8 cellular contexts compared by ENCODE assay signal in the genomic region with DNA sequence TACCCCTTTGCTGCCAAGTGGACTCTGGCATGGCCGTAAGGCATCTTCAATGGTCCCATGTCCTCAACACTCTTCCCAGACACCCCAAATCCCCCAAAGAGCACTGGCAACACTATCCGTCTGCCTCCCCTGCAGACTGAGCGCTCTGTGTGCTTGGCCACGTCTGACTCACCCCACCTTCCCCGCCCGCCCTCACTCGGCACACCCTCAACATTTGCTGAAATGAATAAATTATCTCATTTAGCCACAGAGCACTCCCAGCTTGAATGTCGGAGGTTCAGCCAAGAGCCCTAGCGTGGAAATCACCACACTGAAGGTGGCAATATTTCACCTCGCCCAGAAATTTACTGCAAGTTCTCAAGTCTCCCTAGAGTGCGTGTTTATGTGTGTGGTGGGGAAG. TPM values are rescaled to one million over a fixed set of nuclear protein-coding genes. Genes with fewer than 3 reads are reported as not detected.
DNase-seq lines count a peak whose midpoint lies in the region; ATAC-seq lines count a peak whose summit lies in the region.

No MANE protein-coding gene starts in this region.

- ATAC-seq in Right ventricle myocardium inferior, result peak; percentile 65
- ATAC-seq in activated T-cell treated with anti-CD3 and anti-CD28 coated beads, Interleukin-2, amount 50 U/mL, for 72 hours (replicated peaks in 1 of 2), result peak; percentile 83 to 95
- ATAC-seq in HG02571 (IDR thresholded peaks at IDR 0.05; ENCODE audit: unreplicated experiment), result no peak
- ATAC-seq in HG03342 (IDR thresholded peaks at IDR 0.05; ENCODE audit: unreplicated experiment), result no peak

- peaks cover 27% of the 10 kb centered on the region for H3K4me1 Mint-ChIP-seq in activated T-cell treated with anti-CD3 and anti-CD28 coated beads, Interleukin-2, amount 50 U/mL, for 72 hours (ENCODE audit: low read depth)
- H3K4me1 Mint-ChIP-seq in stimulated activated naive CD8-positive, alpha-beta T cell treated with anti-CD3 and anti-CD28 coated beads, Interleukin-15, Interleukin-2, amounts not matched to agents 100 ng/mL and 50 ng/mL, for 24 hours (ENCODE audit: low read depth), result peaks cover 16% of the 10 kb centered on the region
- H3K4me1 Mint-ChIP-seq in activated T-helper 2 cell treated with anti-CD3 and anti-CD28 coated beads, Interferon-gamma antibody, Interleukin-2, Interleukin-4, amounts not matched to agents 10 μg/mL and 5 μg/mL and 100 μg/mL, durations not matched to agents 14 hours and 24 hours and 36 hours (ENCODE audit: low read depth), result no peaks in the 10 kb centered on the region

- no peak overlapping the region for H3K4me3 Mint-ChIP-seq in activated T-cell treated with anti-CD3 and anti-CD28 coated beads, Interleukin-2, amount 50 U/mL, for 72 hours
- no peak overlapping the region for H3K4me3 Mint-ChIP-seq in stimulated activated naive CD8-positive, alpha-beta T cell treated with anti-CD3 and anti-CD28 coated beads, Interleukin-15, Interleukin-2, amounts not matched to agents 100 ng/mL and 50 ng/mL, for 24 hours
- no peak overlapping the region for H3K4me3 Mint-ChIP-seq in activated T-helper 2 cell treated with anti-CD3 and anti-CD28 coated beads, Interferon-gamma antibody, Interleukin-2, Interleukin-4, amounts not matched to agents 10 μg/mL and 5 μg/mL and 100 μg/mL, durations not matched to agents 14 hours and 24 hours and 36 hours (ENCODE audit: low read depth)

- no peak for DNase-seq in Right ventricle myocardium inferior (ENCODE audit: missing footprints)
- no peak for DNase-seq in cardiac septum (ENCODE audit: low spot score)
- DNase-seq in activated T-cell treated with anti-CD3 and anti-CD28 coated beads, Interleukin-2, amount 50 U/mL, for 72 hours, result peak; percentile 53 to 57
- DNase-seq in kidney tubule cell (ENCODE audit: low spot score), result peak; percentile 59
- DNase-seq in activated T-helper 2 cell treated with anti-CD3 and anti-CD28 coated beads, Interferon-gamma antibody, Interleukin-2, Interleukin-4, amounts not matched to agents 10 μg/mL and 5 μg/mL and 100 μg/mL, durations not matched to agents 14 hours and 24 hours and 36 hours (ENCODE audit: low spot score), result no peak

- no peaks in the 10 kb centered on the region for H3K9me3 Mint-ChIP-seq in activated T-cell treated with anti-CD3 and anti-CD28 coated beads, Interleukin-2, amount 50 U/mL, for 72 hours
- no peaks in the 10 kb centered on the region for H3K9me3 Mint-ChIP-seq in stimulated activated naive CD8-positive, alpha-beta T cell treated with anti-CD3 and anti-CD28 coated beads, Interleukin-15, Interleukin-2, amounts not matched to agents 100 ng/mL and 50 ng/mL, for 24 hours
- no peaks in the 10 kb centered on the region for H3K9me3 Mint-ChIP-seq in activated T-helper 2 cell treated with anti-CD3 and anti-CD28 coated beads, Interferon-gamma antibody, Interleukin-2, Interleukin-4, amounts not matched to agents 10 μg/mL and 5 μg/mL and 100 μg/mL, durations not matched to agents 14 hours and 24 hours and 36 hours

- intact Hi-C loops in Right ventricle myocardium inferior (cut with DNase I) (no loop called here), cardiac septum (cut with DNase I) (no loop called here)
- intact Hi-C loops in activated T-helper 2 cell treated with anti-CD3 and anti-CD28 coated beads, Interferon-gamma antibody, Interleukin-2, Interleukin-4, amounts not matched to agents 10 μg/mL and 5 μg/mL and 100 μg/mL, durations not matched to agents 14 hours and 24 hours and 36 hours (cut with micrococcal nuclease), result no loop called here

- H3K27me3 Mint-ChIP-seq in activated T-cell treated with anti-CD3 and anti-CD28 coated beads, Interleukin-2, amount 50 U/mL, for 72 hours (ENCODE audit: low read depth), result no peaks in the 10 kb centered on the region
- no peaks in the 10 kb centered on the region for H3K27me3 Mint-ChIP-seq in stimulated activated naive CD8-positive, alpha-beta T cell treated with anti-CD3 and anti-CD28 coated beads, Interleukin-15, Interleukin-2, amounts not matched to agents 100 ng/mL and 50 ng/mL, for 24 hours
- H3K27me3 Mint-ChIP-seq in activated T-helper 2 cell treated with anti-CD3 and anti-CD28 coated beads, Interferon-gamma antibody, Interleukin-2, Interleukin-4, amounts not matched to agents 10 μg/mL and 5 μg/mL and 100 μg/mL, durations not matched to agents 14 hours and 24 hours and 36 hours (ENCODE audit: low read depth), result peaks cover 2% of the 10 kb centered on the region

- no peaks in the 10 kb centered on the region for H3K36me3 Mint-ChIP-seq in activated T-cell treated with anti-CD3 and anti-CD28 coated beads, Interleukin-2, amount 50 U/mL, for 72 hours (ENCODE audit: insufficient read depth in 2 of 2)
- H3K36me3 Mint-ChIP-seq in stimulated activated naive CD8-positive, alpha-beta T cell treated with anti-CD3 and anti-CD28 coated beads, Interleukin-15, Interleukin-2, amounts not matched to agents 100 ng/mL and 50 ng/mL, for 24 hours (ENCODE audit: low read depth), result no peaks in the 10 kb centered on the region
- no peaks in the 10 kb centered on the region for H3K36me3 Mint-ChIP-seq in activated T-helper 2 cell treated with anti-CD3 and anti-CD28 coated beads, Interferon-gamma antibody, Interleukin-2, Interleukin-4, amounts not matched to agents 10 μg/mL and 5 μg/mL and 100 μg/mL, durations not matched to agents 14 hours and 24 hours and 36 hours (ENCODE audit: low read depth)

- H3K27ac Mint-ChIP-seq in activated T-cell treated with anti-CD3 and anti-CD28 coated beads, Interleukin-2, amount 50 U/mL, for 72 hours, result no peak overlapping the region
- H3K27ac Mint-ChIP-seq in stimulated activated naive CD8-positive, alpha-beta T cell treated with anti-CD3 and anti-CD28 coated beads, Interleukin-15, Interleukin-2, amounts not matched to agents 100 ng/mL and 50 ng/mL, for 24 hours, result peak overlapping the region; percentile 19
- no peak overlapping the region for H3K27ac Mint-ChIP-seq in activated T-helper 2 cell treated with anti-CD3 and anti-CD28 coated beads, Interferon-gamma antibody, Interleukin-2, Interleukin-4, amounts not matched to agents 10 μg/mL and 5 μg/mL and 100 μg/mL, durations not matched to agents 14 hours and 24 hours and 36 hours

RNA-seq across cellular contexts. Expression of a gene that starts 46.5 kb away (rescaled TPM):
- 16.7 TPM for total RNA-seq in Right ventricle myocardium inferior
- total RNA-seq in cardiac septum, result 15.3 TPM
- 10 to 100 TPM; 64.0 to 82.8 TPM for total RNA-seq in activated T-cell treated with anti-CD3 and anti-CD28 coated beads, Interleukin-2, amount 50 U/mL, for 72 hours
- total RNA-seq in activated T-helper 2 cell treated with anti-CD3 and anti-CD28 coated beads, Interferon-gamma antibody, Interleukin-2, Interleukin-4, amounts not matched to agents 10 μg/mL and 5 μg/mL and 100 μg/mL, durations not matched to agents 14 hours and 24 hours and 36 hours, result 70.5 and 74.3 TPM in 2 replicates

Comparison
In these comparisons a context has a peak if more than half of its experiments do, and no peak if none do; other contexts are left out.
1. ATAC-seq: peak in Right ventricle myocardium inferior (single experiment) and activated T-cell treated with anti-CD3 and anti-CD28 coated beads, Interleukin-2, amount 50 U/mL, for 72 hours (2 of 2); none in HG02571 (single experiment) and HG03342 (single experiment).
2. DNase-seq: peak in activated T-cell treated with anti-CD3 and anti-CD28 coated beads, Interleukin-2, amount 50 U/mL, for 72 hours (2 of 2) and kidney tubule cell (single experiment); none in Right ventricle myocardium inferior (single experiment), cardiac septum (single experiment) and activated T-helper 2 cell treated with anti-CD3 and anti-CD28 coated beads, Interferon-gamma antibody, Interleukin-2, Interleukin-4, amounts not matched to agents 10 μg/mL and 5 μg/mL and 100 μg/mL, durations not matched to agents 14 hours and 24 hours and 36 hours (single experiment).